ENCODE assay signal across 9 cellular contexts in the genomic region with DNA sequence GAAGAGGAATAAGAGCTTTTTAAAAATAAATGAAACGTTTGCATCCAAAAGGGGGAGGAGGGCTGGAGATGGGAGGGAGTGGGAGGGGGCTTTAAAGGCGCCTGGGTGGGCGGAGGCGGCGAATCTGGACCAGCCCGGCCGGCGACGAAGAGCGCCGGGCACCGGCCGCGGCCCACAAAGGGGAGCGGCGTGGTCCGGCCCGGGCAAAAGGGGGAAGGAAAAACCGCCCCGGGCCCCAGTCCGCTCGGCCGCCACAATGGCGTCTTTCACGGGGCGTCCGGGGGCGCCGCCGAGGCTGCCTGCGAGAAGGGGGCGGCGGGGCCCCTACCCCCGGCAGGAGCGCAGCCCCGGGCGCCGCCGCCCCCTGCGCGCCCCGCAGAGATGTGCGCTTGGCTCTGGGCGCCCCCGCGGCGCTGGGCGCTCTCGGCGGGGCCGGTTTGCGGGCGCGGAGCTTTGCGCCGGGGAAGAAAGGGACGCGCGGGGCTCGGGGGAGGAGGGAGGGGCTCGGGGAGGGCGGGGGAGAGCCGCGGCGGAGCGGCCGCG.
DNase-seq lines count a peak whose midpoint lies in the region; ATAC-seq and TF ChIP-seq lines count a peak whose summit lies in the region.
"Had no signal": no experiment of that assay in that cellular context is flagged by ENCODE, and none has a peak within 500 bp of the region (broad histone marks: within the 10 kb centered on the region; RNA-seq: fewer than 3 reads in every experiment).

No MANE protein-coding gene starts in this region.

- ATAC-seq in GM18505 (IDR thresholded peaks at IDR 0.05; ENCODE audit: unreplicated experiment) (peak; percentile 39), HG03097 (IDR thresholded peaks at IDR 0.05; ENCODE audit: low FRiP score, unreplicated experiment) (peak; percentile 25), GM18858 (IDR thresholded peaks at IDR 0.05; ENCODE audit: unreplicated experiment) (no peak)

- no peak for DNase-seq in cardiac fibroblast (ENCODE audit: low read depth in 2 of 2)
- DNase-seq in islet precursor cell = no peak
- DNase-seq in NCI-H1930 (lab: John Stamatoyannopoulos, UW) = no peak
- no peak for DNase-seq in 8988T

- H3K36me3 ChIP-seq in mesodermal cell (ENCODE audit: control insufficient read depth, insufficient read depth, low read length) = no peaks in the 10 kb centered on the region

- TF ChIP-seq CTCF in cardiac fibroblast (IDR thresholded peaks at IDR 0.05; ENCODE audit: low read depth, low read length) = no peak

- no peaks in the 10 kb centered on the region for H3K9me3 ChIP-seq in mesodermal cell (ENCODE audit: control insufficient read depth, low read length)

- H3K4me1 ChIP-seq in mesodermal cell (ENCODE audit: control insufficient read depth, insufficient read depth, low read length, poor library complexity, severe bottlenecking) = peaks cover 11% of the 10 kb centered on the region

- peak overlapping the region; percentile 60 for H3K27ac ChIP-seq in mesodermal cell (ENCODE audit: low read depth, low read length, severe bottlenecking)

- TF ChIP-seq POLR2A in GM18505 (IDR thresholded peaks at IDR 0.05; ENCODE audit: borderline replicate concordance, extremely low read depth, insufficient read depth, insufficient read length) = no peak

- WGBS in mesodermal cell (ENCODE audit: insufficient coverage in 2 of 2), 2 experiments = 0 to 1% methylated on average over 30 to 34 of the region's 68 CpGs

- H3K4me3 ChIP-seq in cardiac fibroblast (replicated peaks in 1 of 2; ENCODE audit: low read depth in 2 of 2, low read length in 2 of 2) (peak overlapping the region; percentile 47 to 61), mesodermal cell (ENCODE audit: extremely low read depth, insufficient read depth, low read length, poor library complexity, severe bottlenecking) (peak overlapping the region; percentile 70)
- H3K4me3 ChIP-seq: K562 had no signal
